In genomic region chr9:127170652-127171051, GRCh38 we compare ENCODE assay signal across 23 cellular contexts. TPM values are rescaled to one million over a fixed set of nuclear protein-coding genes. Genes with fewer than 3 reads are reported as not detected.
DNase-seq lines count a peak whose midpoint lies in the region; ATAC-seq, FAIRE-seq and TF ChIP-seq lines count a peak whose summit lies in the region.
"Had no signal": no experiment of that assay in that cellular context is flagged by ENCODE, and none has a peak within 500 bp of the region (broad histone marks: within the 10 kb centered on the region; RNA-seq: fewer than 3 reads in every experiment).

No MANE protein-coding gene starts in this region.

- H3K79me2 ChIP-seq in trophoblast cell (ENCODE audit: control insufficient read depth, insufficient read depth, low read length, poor library complexity), result no peaks in the 10 kb centered on the region

- no peaks in the 10 kb centered on the region for H3K27me3 Mint-ChIP-seq in chondrocyte (ENCODE audit: low read depth)
- H3K27me3 Mint-ChIP-seq in T-helper 2 cell treated with Interferon-gamma antibody and Interleukin-4, amounts not matched to agents 5 μg/mL and 100 μg/mL, for 36 hours (ENCODE audit: low read depth), result peaks cover 12% of the 10 kb centered on the region
- no peaks in the 10 kb centered on the region for H3K27me3 Mint-ChIP-seq in natural killer cell (ENCODE audit: low read depth in 2 of 2)
- H3K27me3 Mint-ChIP-seq: activated CD4-positive, alpha-beta T cell treated with anti-CD3 and anti-CD28 coated beads for 36 hours; CD4-positive, alpha-beta memory T cell had no signal

- peaks cover 2% of the 10 kb centered on the region for H3K36me3 Mint-ChIP-seq in chondrocyte (ENCODE audit: low read depth)
- H3K36me3 Mint-ChIP-seq in T-helper 2 cell treated with Interferon-gamma antibody and Interleukin-4, amounts not matched to agents 5 μg/mL and 100 μg/mL, for 36 hours (ENCODE audit: low read depth), result no peaks in the 10 kb centered on the region
- no peaks in the 10 kb centered on the region for H3K36me3 Mint-ChIP-seq in natural killer cell

- H3K4me1 Mint-ChIP-seq in chondrocyte (ENCODE audit: low read depth), result peaks cover 21% of the 10 kb centered on the region
- no peaks in the 10 kb centered on the region for H3K4me1 Mint-ChIP-seq in T-helper 2 cell treated with Interferon-gamma antibody and Interleukin-4, amounts not matched to agents 5 μg/mL and 100 μg/mL, for 36 hours (ENCODE audit: low read depth)
- no peaks in the 10 kb centered on the region for H3K4me1 Mint-ChIP-seq in natural killer cell
- H3K4me1 Mint-ChIP-seq: activated CD4-positive, alpha-beta T cell treated with anti-CD3 and anti-CD28 coated beads for 36 hours; CD4-positive, alpha-beta memory T cell had no signal

- POLR2A ChIA-PET in GM10248 (lab: Yijun Ruan, JAX), result no interaction called here

- H3K79me1 ChIP-seq in trophoblast cell (ENCODE audit: low read length), result no peaks in the 10 kb centered on the region

- no peak for ATAC-seq in natural killer cell
- ATAC-seq: activated CD4-positive, alpha-beta T cell treated with anti-CD3 and anti-CD28 coated beads for 36 hours had no signal

- WGBS in trophoblast cell (ENCODE audit: extremely low coverage, insufficient coverage, insufficient read length), result no CpG with 5 or more reads among the region's 2 CpGs

- peaks cover 2% of the 10 kb centered on the region for H3K9me3 ChIP-seq in trophoblast cell (ENCODE audit: insufficient read depth, low read depth, low read length)
- H3K9me3 ChIP-seq: left ventricle myocardium inferior had no signal

- no peak overlapping the region for H2AFZ ChIP-seq in trophoblast cell (ENCODE audit: insufficient read depth, low read length, poor library complexity)

- H3K4me3 Mint-ChIP-seq in chondrocyte (ENCODE audit: unreplicated experiment) (no peak overlapping the region), natural killer cell (no peak overlapping the region)
- no peak overlapping the region for H3K4me3 Mint-ChIP-seq in T-helper 2 cell treated with Interferon-gamma antibody and Interleukin-4, amounts not matched to agents 5 μg/mL and 100 μg/mL, for 36 hours
- H3K4me3 Mint-ChIP-seq: activated CD4-positive, alpha-beta T cell treated with anti-CD3 and anti-CD28 coated beads for 36 hours; CD4-positive, alpha-beta memory T cell; dendritic cell treated with granulocyte-macrophage colony-stimulating factor and Interleukin-4, amounts not matched to agents 40 ng/mL and 50 ng/mL, for 4 days; HFFc6; nephron had no signal

- H4K8ac ChIP-seq in trophoblast cell (ENCODE audit: low read depth, low read length), result no peak overlapping the region

- no peak overlapping the region for H3K18ac ChIP-seq in trophoblast cell (ENCODE audit: low read length)

- no peak overlapping the region for H4K12ac ChIP-seq in trophoblast cell (ENCODE audit: low read depth, low read length)

- CTCF ChIA-PET in GM10248 (lab: Yijun Ruan, JAX), result interaction anchor here (0.9 to 4.1 kb wide), 4 partner anchors 9 to 30 kb away, joined by 3 to 23 read pairs (median 5); no protein-coding TSS in a partner anchor

- no peak overlapping the region for H3K4me2 ChIP-seq in trophoblast cell (ENCODE audit: low read length)

- DNase-seq in GM10248 (ENCODE audit: extremely low spot score) (peak; percentile 50), GM18507 (ENCODE audit: extremely low spot score, insufficient read length, low read depth) (no peak), chondrocyte (ENCODE audit: low spot score) (peak; percentile 44), trophoblast cell (no peak), NCI-H2227 treated with DMSO at 0.1 percent for 48 hours (lab: John Stamatoyannopoulos, UW) (no peak), natural killer cell (no peak)
- DNase-seq in T-helper 2 cell treated with Interferon-gamma antibody and Interleukin-4, amounts not matched to agents 5 μg/mL and 100 μg/mL, for 36 hours (ENCODE audit: low spot score), result no peak
- DNase-seq: activated CD4-positive, alpha-beta T cell treated with anti-CD3 and anti-CD28 coated beads for 36 hours; CD4-positive, alpha-beta memory T cell; DMS 273 treated with DMSO at 0.1 percent for 48 hours; HFFc6; Karpas-422; midbrain; NCI-H2081; OCI-M1; Right ventricle myocardium superior; substantia nigra had no signal

- H3K9me3 Mint-ChIP-seq in chondrocyte (ENCODE audit: low read depth) (no peaks in the 10 kb centered on the region), natural killer cell (no peaks in the 10 kb centered on the region)
- H3K9me3 Mint-ChIP-seq in T-helper 2 cell treated with Interferon-gamma antibody and Interleukin-4, amounts not matched to agents 5 μg/mL and 100 μg/mL, for 36 hours, result no peaks in the 10 kb centered on the region
- H3K9me3 Mint-ChIP-seq: CD4-positive, alpha-beta memory T cell; dendritic cell treated with granulocyte-macrophage colony-stimulating factor and Interleukin-4, amounts not matched to agents 40 ng/mL and 50 ng/mL, for 4 days; HFFc6; nephron had no signal

- H3K14ac ChIP-seq in trophoblast cell (ENCODE audit: low read length), result no peak overlapping the region

- TF ChIP-seq CTCF in GM10248 (IDR thresholded peaks at IDR 0.05; ENCODE audit: control extremely low read depth, extremely low read depth, low read depth, missing control alignments), result no peak
- no peak for TF ChIP-seq CTCF in chondrocyte (IDR thresholded peaks at IDR 0.05)
- TF ChIP-seq CTCF in natural killer cell (IDR thresholded peaks at IDR 0.05), result no peak

- FAIRE-seq in GM18507 (lab: Jason Lieb, UNC), result peak; percentile 36
- FAIRE-seq: GM19239, HTR-8/SVneo, urothelium cell line had no signal

- H3K4me1 ChIP-seq in trophoblast cell (ENCODE audit: control insufficient read depth in 1 of 2, insufficient read depth in 2 of 2, low read length in 2 of 2), result peaks cover 0 to 2% of the 10 kb centered on the region in 2 experiments

- no peak overlapping the region for H3K27ac Mint-ChIP-seq in chondrocyte (ENCODE audit: unreplicated experiment)
- H3K27ac Mint-ChIP-seq in T-helper 2 cell treated with Interferon-gamma antibody and Interleukin-4, amounts not matched to agents 5 μg/mL and 100 μg/mL, for 36 hours, result no peak overlapping the region
- H3K27ac Mint-ChIP-seq in natural killer cell, result no peak overlapping the region
- H3K27ac Mint-ChIP-seq: activated CD4-positive, alpha-beta T cell treated with anti-CD3 and anti-CD28 coated beads for 36 hours; CD4-positive, alpha-beta memory T cell; dendritic cell treated with granulocyte-macrophage colony-stimulating factor and Interleukin-4, amounts not matched to agents 40 ng/mL and 50 ng/mL, for 4 days; HFFc6; nephron had no signal

- no peak overlapping the region for H3K27ac ChIP-seq in trophoblast cell (ENCODE audit: low read depth, low read length)
- H3K27ac ChIP-seq: left ventricle myocardium inferior had no signal

- H2BK5ac ChIP-seq in trophoblast cell (ENCODE audit: low read depth, low read length, poor library complexity), result no peak overlapping the region

- peak overlapping the region; percentile 36 for H2BK12ac ChIP-seq in trophoblast cell (ENCODE audit: low read length)

- no peak overlapping the region for H4K91ac ChIP-seq in trophoblast cell (ENCODE audit: low read depth, low read length)

- H3K4me3 ChIP-seq in trophoblast cell (ENCODE audit: low read depth, low read length), result no peak overlapping the region
- H3K4me3 ChIP-seq: left ventricle myocardium inferior had no signal

- no peak overlapping the region for H3K9ac ChIP-seq in trophoblast cell (ENCODE audit: low read length)

- no peak overlapping the region for H3K23ac ChIP-seq in trophoblast cell (ENCODE audit: low read length)

- H2BK120ac ChIP-seq in trophoblast cell (ENCODE audit: insufficient read depth, low read length, poor library complexity), result no peak overlapping the region

- intact Hi-C loops in natural killer cell (cut with micrococcal nuclease), result no loop called here

- H3K4ac ChIP-seq in trophoblast cell (ENCODE audit: low read depth, low read length), result no peak overlapping the region

- no peaks in the 10 kb centered on the region for H3K36me3 ChIP-seq in trophoblast cell (ENCODE audit: control insufficient read depth in 1 of 2, insufficient read depth in 2 of 2, low read length in 2 of 2)
- H3K36me3 ChIP-seq: left ventricle myocardium inferior had no signal

- H3K27me3 ChIP-seq in trophoblast cell (ENCODE audit: insufficient read depth, low read length), result no peaks in the 10 kb centered on the region

- H2AK5ac ChIP-seq in trophoblast cell (ENCODE audit: low read length), result no peak overlapping the region

RNA-seq across cellular contexts. Expression of gene ANGPTL2, which starts 48.2 kb away (rescaled TPM):
- total RNA-seq in chondrocyte, result 26.7 to 39.7 TPM (median 39.0 TPM) in 3 replicates
- polyA plus RNA-seq in trophoblast cell (2013), result 2.9 and 3.5 TPM in 2 replicates
- total RNA-seq in natural killer cell, result not detected
- total RNA-seq: activated CD4-positive, alpha-beta T cell treated with anti-CD3 and anti-CD28 coated beads for 36 hours; CD4-positive, alpha-beta memory T cell had no signal
- polyA plus RNA-seq: CD4-positive, alpha-beta memory T cell had no signal

Comparison
In these comparisons a context has a peak if more than half of its experiments do, and no peak if none do; other contexts are left out.
1. DNase-seq: peak in GM10248 (single experiment) and chondrocyte (single experiment); none in GM18507 (single experiment), trophoblast cell (0 of 2), NCI-H2227 treated with DMSO at 0.1 percent for 48 hours (single experiment), T-helper 2 cell treated with Interferon-gamma antibody and Interleukin-4, amounts not matched to agents 5 μg/mL and 100 μg/mL, for 36 hours (single experiment) and natural killer cell (single experiment).
2. RNA of gene ANGPTL2, which starts 48.2 kb away (total RNA-seq): 26.7 to 39.7 TPM in chondrocyte; not detected in natural killer cell; every median in the first group is over 10 times any median in the second.